ENCODE assay signal across 8 cellular contexts in the genomic region with DNA sequence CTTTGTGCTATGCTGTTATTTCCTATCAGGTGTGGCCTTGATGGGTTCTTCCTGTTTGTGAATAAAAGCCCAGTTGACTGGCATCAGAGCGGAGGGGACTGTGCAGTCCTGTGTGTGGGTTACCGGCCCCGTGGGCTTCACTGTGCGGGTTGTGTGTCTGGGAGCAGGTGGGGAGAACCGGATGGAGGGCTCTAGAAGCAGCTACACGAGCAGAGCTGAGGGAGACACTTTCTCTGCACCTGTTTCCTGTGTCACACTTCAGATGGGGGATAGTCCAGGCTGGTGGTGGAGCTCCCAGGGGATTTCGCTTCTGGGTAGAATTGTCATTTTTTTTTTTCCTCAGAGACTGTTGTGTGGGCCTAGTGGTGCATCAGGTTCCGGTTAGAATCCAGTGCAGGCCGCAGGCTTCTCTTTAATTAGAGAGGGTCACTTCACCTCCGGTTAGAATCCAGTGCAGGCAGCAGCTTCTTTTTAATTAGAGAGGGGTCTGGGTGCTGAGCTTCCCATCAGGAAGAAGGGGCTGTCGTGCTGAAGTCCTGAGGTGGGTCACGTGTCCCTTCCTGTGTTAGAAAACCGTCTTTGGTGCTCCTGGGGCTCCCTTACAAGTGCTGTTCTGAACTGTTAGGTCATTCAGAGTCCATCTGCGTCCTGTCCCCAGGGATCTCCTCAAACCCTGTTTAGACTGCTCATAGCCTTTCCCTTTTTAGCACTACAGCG.
DNase-seq lines count a peak whose midpoint lies in the region; ATAC-seq and TF ChIP-seq lines count a peak whose summit lies in the region.

No MANE protein-coding gene starts in this region.

- H3K9me3 Mint-ChIP-seq in activated T-helper 1 cell treated with anti-CD3 and anti-CD28 coated beads, Interleukin-12 subunit alpha, Interleukin-12 subunit beta, Interleukin-2, Interleukin-4 antibody, amounts not matched to agents 30 ng/mL and 10 ng/mL and 1 ng/mL, durations not matched to agents 14 hours and 24 hours and 36 hours: no peaks in the 10 kb centered on the region

- intact Hi-C loops in activated T-helper 1 cell treated with anti-CD3 and anti-CD28 coated beads, Interleukin-12 subunit alpha, Interleukin-12 subunit beta, Interleukin-2, Interleukin-4 antibody, amounts not matched to agents 30 ng/mL and 10 ng/mL and 1 ng/mL, durations not matched to agents 14 hours and 24 hours and 36 hours (cut with micrococcal nuclease): no loop called here

- H3K4me1 Mint-ChIP-seq in activated T-helper 1 cell treated with anti-CD3 and anti-CD28 coated beads, Interleukin-12 subunit alpha, Interleukin-12 subunit beta, Interleukin-2, Interleukin-4 antibody, amounts not matched to agents 30 ng/mL and 10 ng/mL and 1 ng/mL, durations not matched to agents 14 hours and 24 hours and 36 hours (ENCODE audit: low read depth): peaks cover 88% of the 10 kb centered on the region

- peak; percentile 17 for DNase-seq in activated T-helper 1 cell treated with anti-CD3 and anti-CD28 coated beads, Interleukin-12 subunit alpha, Interleukin-12 subunit beta, Interleukin-2, Interleukin-4 antibody, amounts not matched to agents 30 ng/mL and 10 ng/mL and 1 ng/mL, durations not matched to agents 14 hours and 24 hours and 36 hours (ENCODE audit: low spot score)
- peak; percentile 68 for DNase-seq in myocyte (ENCODE audit: low read depth)
- no peak for DNase-seq in inferior parietal cortex (ENCODE audit: extremely low spot score)
- DNase-seq in NCI-H526 (lab: John Stamatoyannopoulos, UW): no peak
- DNase-seq in NCI-H526 treated with DMSO at 0.1 percent for 48 hours (lab: John Stamatoyannopoulos, UW): no peak

- ATAC-seq in GM19463 (IDR thresholded peaks at IDR 0.05; ENCODE audit: unreplicated experiment) (peak; percentile 75), HG03469 (IDR thresholded peaks at IDR 0.05; ENCODE audit: unreplicated experiment) (peak; percentile 78)

- H3K36me3 Mint-ChIP-seq in activated T-helper 1 cell treated with anti-CD3 and anti-CD28 coated beads, Interleukin-12 subunit alpha, Interleukin-12 subunit beta, Interleukin-2, Interleukin-4 antibody, amounts not matched to agents 30 ng/mL and 10 ng/mL and 1 ng/mL, durations not matched to agents 14 hours and 24 hours and 36 hours (ENCODE audit: low read depth): peaks cover 41% of the 10 kb centered on the region

- peak; percentile 22 for TF ChIP-seq POLR2A in GM10847 (IDR thresholded peaks at IDR 0.05; ENCODE audit: extremely low read depth, insufficient read length)

- peak overlapping the region; percentile 60 for H3K4me3 Mint-ChIP-seq in activated T-helper 1 cell treated with anti-CD3 and anti-CD28 coated beads, Interleukin-12 subunit alpha, Interleukin-12 subunit beta, Interleukin-2, Interleukin-4 antibody, amounts not matched to agents 30 ng/mL and 10 ng/mL and 1 ng/mL, durations not matched to agents 14 hours and 24 hours and 36 hours

- H3K27ac Mint-ChIP-seq in activated T-helper 1 cell treated with anti-CD3 and anti-CD28 coated beads, Interleukin-12 subunit alpha, Interleukin-12 subunit beta, Interleukin-2, Interleukin-4 antibody, amounts not matched to agents 30 ng/mL and 10 ng/mL and 1 ng/mL, durations not matched to agents 14 hours and 24 hours and 36 hours: peak overlapping the region; percentile 87

- H3K27me3 Mint-ChIP-seq in activated T-helper 1 cell treated with anti-CD3 and anti-CD28 coated beads, Interleukin-12 subunit alpha, Interleukin-12 subunit beta, Interleukin-2, Interleukin-4 antibody, amounts not matched to agents 30 ng/mL and 10 ng/mL and 1 ng/mL, durations not matched to agents 14 hours and 24 hours and 36 hours (ENCODE audit: insufficient read depth): no peaks in the 10 kb centered on the region

Comparison
In these comparisons a context has a peak if more than half of its experiments do, and no peak if none do; other contexts are left out.
1. DNase-seq: peak in activated T-helper 1 cell treated with anti-CD3 and anti-CD28 coated beads, Interleukin-12 subunit alpha, Interleukin-12 subunit beta, Interleukin-2, Interleukin-4 antibody, amounts not matched to agents 30 ng/mL and 10 ng/mL and 1 ng/mL, durations not matched to agents 14 hours and 24 hours and 36 hours (single experiment) and myocyte (single experiment); none in inferior parietal cortex (single experiment), NCI-H526 (0 of 2) and NCI-H526 treated with DMSO at 0.1 percent for 48 hours (single experiment).